In genomic region chr1:201918343-201918742, GRCh38 we compare ENCODE assay signal across 20 cellular contexts. TPM values are rescaled to one million over a fixed set of nuclear protein-coding genes. Genes with fewer than 3 reads are reported as not detected.
A peak's percentile ranks its signal among the peaks of the same experiment; 100 is the strongest.
DNase-seq lines count a peak whose midpoint lies in the region; ATAC-seq and TF ChIP-seq lines count a peak whose summit lies in the region.
"Had no signal": no experiment of that assay in that cellular context is flagged by ENCODE, and none has a peak within 500 bp of the region (broad histone marks: within the 10 kb centered on the region; RNA-seq: fewer than 3 reads in every experiment).

No MANE protein-coding gene starts in this region.

- peaks cover 5% of the 10 kb centered on the region for H3K27me3 Mint-ChIP-seq in glutamatergic neuron (ENCODE audit: unreplicated experiment)

- H3K27ac ChIP-seq in right atrium auricular region (peak overlapping the region; percentile 77 to 79), aorta (ENCODE audit: low read depth in 1 of 2, low read length in 2 of 2) (peak overlapping the region; percentile 85 to 92)
- H3K27ac ChIP-seq in effector memory CD4-positive, alpha-beta T cell (ENCODE audit: insufficient read depth, low read length, poor library complexity, severe bottlenecking) = no peak overlapping the region
- H3K27ac ChIP-seq: epithelial cell of prostate, HL-60, KMS-11 had no signal

- H3K36me3 ChIP-seq in right atrium auricular region (no peaks in the 10 kb centered on the region), aorta (ENCODE audit: control insufficient read depth in 1 of 2, insufficient read depth in 2 of 2, low read length in 1 of 2) (peaks cover 5 to 7% of the 10 kb centered on the region in 2 donors)
- no peaks in the 10 kb centered on the region for H3K36me3 ChIP-seq in effector memory CD4-positive, alpha-beta T cell (ENCODE audit: control insufficient read depth, insufficient read depth, low read length)
- H3K36me3 ChIP-seq: spleen had no signal

- intact Hi-C loops in left cardiac atrium (cut with DNase I) = no loop called here
- intact Hi-C loops in sciatic nerve (cut with DNase I) = no loop called here
- intact Hi-C loops in aorta (cut with DNase I) = no loop called here

- peak overlapping the region; percentile 4 for H3K4me3 Mint-ChIP-seq in glutamatergic neuron (ENCODE audit: unreplicated experiment)
- H3K4me3 Mint-ChIP-seq: activated naive CD8-positive, alpha-beta T cell; stimulated activated naive CD8-positive, alpha-beta T cell treated with anti-CD3 and anti-CD28 coated beads, Interleukin-15, Interleukin-2, amounts not matched to agents 100 ng/mL and 50 ng/mL, for 24 hours had no signal

- peaks cover 4% of the 10 kb centered on the region for H3K9me3 Mint-ChIP-seq in glutamatergic neuron (ENCODE audit: unreplicated experiment)
- H3K9me3 Mint-ChIP-seq: stimulated activated naive CD8-positive, alpha-beta T cell treated with anti-CD3 and anti-CD28 coated beads, Interleukin-15, Interleukin-2, amounts not matched to agents 100 ng/mL and 50 ng/mL, for 24 hours had no signal

- H3K4me1 ChIP-seq in right atrium auricular region (peaks cover 0 to 46% of the 10 kb centered on the region in 2 donors), aorta (ENCODE audit: control insufficient read depth in 1 of 2, insufficient read depth in 2 of 2, low read length in 2 of 2) (peaks cover 2 to 5% of the 10 kb centered on the region in 2 donors)
- H3K4me1 ChIP-seq in effector memory CD4-positive, alpha-beta T cell (ENCODE audit: control insufficient read depth, insufficient read depth, low read length, poor library complexity, severe bottlenecking) = no peaks in the 10 kb centered on the region
- H3K4me1 ChIP-seq: Caco-2 had no signal

- H3K27me3 ChIP-seq in right atrium auricular region (no peaks in the 10 kb centered on the region), aorta (ENCODE audit: control insufficient read depth in 1 of 2, insufficient read depth in 2 of 2, low read length in 1 of 2) (no peaks in the 10 kb centered on the region)
- no peaks in the 10 kb centered on the region for H3K27me3 ChIP-seq in effector memory CD4-positive, alpha-beta T cell (replicated peaks; ENCODE audit: control insufficient read depth, insufficient read depth, low read length, poor library complexity, severe bottlenecking)

- H3K27ac Mint-ChIP-seq in glutamatergic neuron (ENCODE audit: unreplicated experiment) = no peak overlapping the region
- H3K27ac Mint-ChIP-seq: activated naive CD8-positive, alpha-beta T cell; stimulated activated naive CD8-positive, alpha-beta T cell treated with anti-CD3 and anti-CD28 coated beads, Interleukin-15, Interleukin-2, amounts not matched to agents 100 ng/mL and 50 ng/mL, for 24 hours had no signal

- H3K4me1 Mint-ChIP-seq in glutamatergic neuron (ENCODE audit: low read depth, unreplicated experiment) = peaks cover 18% of the 10 kb centered on the region

- H3K9me3 ChIP-seq in right atrium auricular region = no peaks in the 10 kb centered on the region
- H3K9me3 ChIP-seq in aorta (ENCODE audit: control insufficient read depth, low read length) = no peaks in the 10 kb centered on the region
- no peaks in the 10 kb centered on the region for H3K9me3 ChIP-seq in effector memory CD4-positive, alpha-beta T cell (ENCODE audit: control insufficient read depth, low read length)
- H3K9me3 ChIP-seq: Caco-2, spleen had no signal

- 13 to 22% methylated on average over 5 of the region's 5 CpGs for WGBS in aorta, 2 donors

- DNase-seq in right atrium auricular region (ENCODE audit: low spot score) (no peak), left cardiac atrium (no peak), glutamatergic neuron (no peak), sciatic nerve (ENCODE audit: low spot score) (peak; percentile 46), aorta (no peak), OCI-M1 (lab: John Stamatoyannopoulos, UW) (no peak), hippocampal formation (lab: John Stamatoyannopoulos, UW) (no peak)
- no peak for DNase-seq in effector memory CD4-positive, alpha-beta T cell
- DNase-seq: ACHN; activated CD4-positive, alpha-beta T cell treated with anti-CD3 and anti-CD28 coated beads, Interleukin-2, amount 50 U/mL, for 1 hour; activated T-cell treated with anti-CD3 and anti-CD28 coated beads, Interleukin-2, amount 50 U/mL, for 1 hour; Caco-2; NCI-H1417; spleen had no signal

- no peak overlapping the region for H3K4me3 ChIP-seq in right atrium auricular region
- H3K4me3 ChIP-seq in aorta (ENCODE audit: low read length in 2 of 2) = no peak overlapping the region
- no peak overlapping the region for H3K4me3 ChIP-seq in effector memory CD4-positive, alpha-beta T cell (ENCODE audit: insufficient read depth, low read depth, low read length, poor library complexity, severe bottlenecking)
- H3K4me3 ChIP-seq: spleen had no signal

- peaks cover 4% of the 10 kb centered on the region for H3K36me3 Mint-ChIP-seq in glutamatergic neuron (ENCODE audit: unreplicated experiment)

- ATAC-seq in left cardiac atrium = no peak
- no peak for ATAC-seq in sciatic nerve
- ATAC-seq in aorta (ENCODE audit: low FRiP score) = no peak

- no peak for TF ChIP-seq CTCF in right atrium auricular region (IDR thresholded peaks at IDR 0.05)
- no peak for TF ChIP-seq CTCF in glutamatergic neuron (IDR thresholded peaks at IDR 0.05; ENCODE audit: partially characterized antibody, unreplicated experiment)

RNA-seq across cellular contexts. Expression of gene LMOD1, which starts 28.0 kb away (rescaled TPM):
- total RNA-seq in right atrium auricular region (10 to 100 TPM; 31.4 to 42.2 TPM), left cardiac atrium (10 to 100 TPM; 21.3 to 36.2 TPM), glutamatergic neuron (ENCODE audit: unreplicated experiment) (0.20 TPM), sciatic nerve (41.6 TPM), aorta (100 to 1,000 TPM; 347 to 469 TPM)
- 100 to 1,000 TPM; 368 to 601 TPM for polyA plus RNA-seq in aorta
- polyA plus RNA-seq: neural cell had no signal

RNA-seq across cellular contexts. Expression of gene SHISA4, which starts 29.6 kb away (rescaled TPM):
- total RNA-seq in right atrium auricular region (100 to 1,000 TPM in 1 of 2 donors, 10 to 100 TPM in 1; 74.2 to 176 TPM), left cardiac atrium (10 to 100 TPM; 47.5 to 49.0 TPM), glutamatergic neuron (ENCODE audit: unreplicated experiment) (2.9 TPM), sciatic nerve (37.7 TPM), aorta (10 to 100 TPM; 30.6 to 39.9 TPM)
- 10 to 100 TPM; 76.1 to 93.1 TPM for polyA plus RNA-seq in aorta

RNA-seq across cellular contexts. Expression of gene TIMM17A, which starts 37.0 kb away (rescaled TPM):
- total RNA-seq in right atrium auricular region (10 to 100 TPM; 42.7 to 59.1 TPM), left cardiac atrium (10 to 100 TPM; 64.7 to 94.4 TPM), glutamatergic neuron (ENCODE audit: unreplicated experiment) (69.8 TPM), sciatic nerve (28.7 TPM), aorta (10 to 100 TPM; 29.2 to 48.8 TPM)
- polyA plus RNA-seq in aorta = 10 to 100 TPM; 34.4 to 77.4 TPM

Comparison
In these comparisons a context has a peak if more than half of its experiments do, and no peak if none do; other contexts are left out.
1. RNA of gene LMOD1, which starts 28.0 kb away (total RNA-seq): 347 to 469 TPM in aorta, 31.4 to 42.2 TPM in right atrium auricular region, 41.6 TPM in sciatic nerve (single experiment) and 21.3 to 36.2 TPM in left cardiac atrium; 0.20 TPM in glutamatergic neuron (single experiment); every median in the first group is over 10 times any median in the second.